15 cellular contexts compared by ENCODE assay signal in genomic region chr17:34654276-34654675, GRCh38.
DNase-seq lines count a peak whose midpoint lies in the region; ATAC-seq and TF ChIP-seq lines count a peak whose summit lies in the region.
"Had no signal": no experiment of that assay in that cellular context is flagged by ENCODE, and none has a peak within 500 bp of the region (broad histone marks: within the 10 kb centered on the region; RNA-seq: fewer than 3 reads in every experiment).

No MANE protein-coding gene starts in this region.

- H3K27me3 ChIP-seq in lower lobe of right lung (ENCODE audit: low read depth) = peaks cover 22% of the 10 kb centered on the region
- no peaks in the 10 kb centered on the region for H3K27me3 ChIP-seq in neuronal stem cell (ENCODE audit: control insufficient read depth in 3 of 3, insufficient read depth in 3 of 3, low read depth in 1 of 3, low read length in 3 of 3)
- H3K27me3 ChIP-seq in vagina = no peaks in the 10 kb centered on the region
- H3K27me3 ChIP-seq: BLaER1 had no signal

- no CpG with 5 or more reads among the region's 2 CpGs for WGBS in neuronal stem cell (ENCODE audit: extremely low coverage in 2 of 2, insufficient read length in 2 of 2, insufficient replicate concordance in 1 of 2), 2 donors

- no peak overlapping the region for H3K4ac ChIP-seq in neuronal stem cell (ENCODE audit: low read length)

- H4K91ac ChIP-seq in neuronal stem cell (ENCODE audit: low read depth, low read length, poor library complexity) = no peak overlapping the region

- H2BK12ac ChIP-seq in neuronal stem cell (ENCODE audit: low read length) = no peak overlapping the region

- H3K36me3 ChIP-seq in lower lobe of right lung (no peaks in the 10 kb centered on the region), neuronal stem cell (replicated peaks in 1 of 2; ENCODE audit: control insufficient read depth in 2 of 2, insufficient read depth in 2 of 2, low read length in 2 of 2) (no peaks in the 10 kb centered on the region), vagina (no peaks in the 10 kb centered on the region)
- H3K36me3 ChIP-seq: BLaER1 had no signal

- H3K23ac ChIP-seq in neuronal stem cell (ENCODE audit: low read depth, low read length, poor library complexity) = no peak overlapping the region

- no peak overlapping the region for H3K14ac ChIP-seq in neuronal stem cell (ENCODE audit: low read length)

- intact Hi-C loops in lower lobe of right lung (cut with DNase I) = no loop called here
- intact Hi-C loops in vagina (cut with DNase I) = no loop called here

- no peaks in the 10 kb centered on the region for H3K9me3 ChIP-seq in lower lobe of right lung
- H3K9me3 ChIP-seq in neuronal stem cell (replicated peaks in 1 of 2; ENCODE audit: control insufficient read depth in 2 of 2, insufficient read depth in 1 of 2, low read depth in 1 of 2, low read length in 2 of 2) = no peaks in the 10 kb centered on the region
- H3K9me3 ChIP-seq in vagina = no peaks in the 10 kb centered on the region
- H3K9me3 ChIP-seq: BLaER1, Caco-2 had no signal

- no peaks in the 10 kb centered on the region for H3K36me3 Mint-ChIP-seq in T-cell
- no peaks in the 10 kb centered on the region for H3K36me3 Mint-ChIP-seq in activated CD8-positive, alpha-beta T cell treated with anti-CD3 and anti-CD28 coated beads, Interleukin-2, amount 10 ng/mL, durations not matched to agents 7 days and 5 days (ENCODE audit: low read depth)
- H3K36me3 Mint-ChIP-seq: CD8-positive, alpha-beta memory T cell had no signal

- H3K27me3 Mint-ChIP-seq in T-cell = peaks cover 19 to 36% of the 10 kb centered on the region in 2 donors
- H3K27me3 Mint-ChIP-seq in activated CD8-positive, alpha-beta T cell treated with anti-CD3 and anti-CD28 coated beads, Interleukin-2, amount 10 ng/mL, durations not matched to agents 7 days and 5 days (ENCODE audit: low read depth) = peaks cover 11% of the 10 kb centered on the region

- H3K4me2 ChIP-seq in neuronal stem cell (ENCODE audit: insufficient read depth, low read length, poor library complexity, severe bottlenecking) = no peak overlapping the region
- H3K4me2 ChIP-seq: BLaER1, GM23338 had no signal

- POLR2A ChIA-PET in T-cell (lab: Charles Lee) = no interaction called here
- POLR2A ChIA-PET in activated CD8-positive, alpha-beta T cell treated with anti-CD3 and anti-CD28 coated beads, Interleukin-2, amount 10 ng/mL, durations not matched to agents 7 days and 5 days (lab: Charles Lee) = no interaction called here

- H3K18ac ChIP-seq in neuronal stem cell (ENCODE audit: low read length) = peak overlapping the region; percentile 46

- no peak overlapping the region for H2BK5ac ChIP-seq in neuronal stem cell (ENCODE audit: low read length)

- CTCF ChIA-PET in T-cell (lab: Charles Lee) = no interaction called here
- CTCF ChIA-PET in activated CD8-positive, alpha-beta T cell treated with anti-CD3 and anti-CD28 coated beads, Interleukin-2, amount 10 ng/mL, durations not matched to agents 7 days and 5 days (lab: Charles Lee) = interaction anchor here (1.2 kb wide), 1 partner anchor 16 kb away, joined by 4 read pairs; no protein-coding TSS in a partner anchor

- TF ChIP-seq POLR2A in vagina (IDR thresholded peaks at IDR 0.05) = no peak

- H3K4me3 ChIP-seq in lower lobe of right lung = no peak overlapping the region
- H3K4me3 ChIP-seq in neuronal stem cell (ENCODE audit: low read length in 2 of 2) = no peak overlapping the region
- H3K4me3 ChIP-seq in vagina = no peak overlapping the region
- H3K4me3 ChIP-seq: BLaER1, GM12878, GM23338 had no signal

- no peak overlapping the region for H2BK15ac ChIP-seq in neuronal stem cell (ENCODE audit: low read length)

- no peaks in the 10 kb centered on the region for H3K4me1 ChIP-seq in lower lobe of right lung
- H3K4me1 ChIP-seq in neuronal stem cell (ENCODE audit: control insufficient read depth in 2 of 2, insufficient read depth in 1 of 2, low read depth in 1 of 2, low read length in 2 of 2) = peaks cover 0 to 7% of the 10 kb centered on the region in 2 donors
- H3K4me1 ChIP-seq in vagina = no peaks in the 10 kb centered on the region
- H3K4me1 ChIP-seq: BLaER1 had no signal

- H2AFZ ChIP-seq in neuronal stem cell (ENCODE audit: low read length) = no peak overlapping the region
- H2AFZ ChIP-seq: GM23338 had no signal

- ATAC-seq in lower lobe of right lung (no peak), T-cell (replicated peaks in 1 of 4) (no peak)
- ATAC-seq in activated CD8-positive, alpha-beta T cell treated with anti-CD3 and anti-CD28 coated beads, Interleukin-2, amount 10 ng/mL, durations not matched to agents 7 days and 5 days = no peak
- ATAC-seq: GM12878, GM23338 had no signal

- H3K4me3 Mint-ChIP-seq in T-cell = no peak overlapping the region
- no peak overlapping the region for H3K4me3 Mint-ChIP-seq in activated CD8-positive, alpha-beta T cell treated with anti-CD3 and anti-CD28 coated beads, Interleukin-2, amount 10 ng/mL, durations not matched to agents 7 days and 5 days
- H3K4me3 Mint-ChIP-seq: CD8-positive, alpha-beta memory T cell; GM23338 had no signal

- H3K27ac Mint-ChIP-seq in T-cell = peak overlapping the region in 1 of 2 donors; percentile 6
- H3K27ac Mint-ChIP-seq in activated CD8-positive, alpha-beta T cell treated with anti-CD3 and anti-CD28 coated beads, Interleukin-2, amount 10 ng/mL, durations not matched to agents 7 days and 5 days = no peak overlapping the region
- H3K27ac Mint-ChIP-seq: CD8-positive, alpha-beta memory T cell; GM23338 had no signal

- H2AK5ac ChIP-seq in neuronal stem cell (ENCODE audit: low read depth, low read length) = no peak overlapping the region

- H3K79me1 ChIP-seq in neuronal stem cell (ENCODE audit: low read depth, low read length) = no peaks in the 10 kb centered on the region

- no peak overlapping the region for H2BK120ac ChIP-seq in neuronal stem cell (ENCODE audit: low read depth, low read length)

- H3K4me1 Mint-ChIP-seq in T-cell = no peaks in the 10 kb centered on the region
- H3K4me1 Mint-ChIP-seq in activated CD8-positive, alpha-beta T cell treated with anti-CD3 and anti-CD28 coated beads, Interleukin-2, amount 10 ng/mL, durations not matched to agents 7 days and 5 days (ENCODE audit: low read depth) = no peaks in the 10 kb centered on the region
- H3K4me1 Mint-ChIP-seq: CD8-positive, alpha-beta memory T cell had no signal

- DNase-seq in NOMO-1 treated with DMSO at 0.1 percent for 48 hours (lab: John Stamatoyannopoulos, UW; ENCODE audit: unreplicated experiment) (peak; percentile 6), NOMO-1 treated with dmso at 0.1 percent for 144 hours (lab: John Stamatoyannopoulos, UW; ENCODE audit: unreplicated experiment) (no peak), M059J (ENCODE audit: low read depth) (peak; percentile 3), lower lobe of right lung (peak; percentile 8), neuronal stem cell (ENCODE audit: low spot score) (no peak), vagina (ENCODE audit: extremely low spot score in 2 of 2) (no peak), T-cell (no peak)
- DNase-seq in activated CD8-positive, alpha-beta T cell treated with anti-CD3 and anti-CD28 coated beads, Interleukin-2, amount 10 ng/mL, durations not matched to agents 7 days and 5 days = no peak
- DNase-seq: 8988T; Caco-2; CD8-positive, alpha-beta memory T cell; H7 had no signal

- TF ChIP-seq CTCF in lower lobe of right lung (IDR thresholded peaks at IDR 0.05) (no peak), vagina (IDR thresholded peaks at IDR 0.05) (no peak)

- no peak overlapping the region for H4K8ac ChIP-seq in neuronal stem cell (ENCODE audit: low read depth, low read length)

- H3K9ac ChIP-seq in neuronal stem cell (ENCODE audit: low read depth, low read length, poor library complexity) = no peak overlapping the region
- H3K9ac ChIP-seq: BLaER1 had no signal

- no peaks in the 10 kb centered on the region for H3K9me3 Mint-ChIP-seq in T-cell
- no peaks in the 10 kb centered on the region for H3K9me3 Mint-ChIP-seq in activated CD8-positive, alpha-beta T cell treated with anti-CD3 and anti-CD28 coated beads, Interleukin-2, amount 10 ng/mL, durations not matched to agents 7 days and 5 days (ENCODE audit: insufficient read depth)
- H3K9me3 Mint-ChIP-seq: CD8-positive, alpha-beta memory T cell; GM23338 had no signal

- no peak overlapping the region for H3K27ac ChIP-seq in lower lobe of right lung
- no peak overlapping the region for H3K27ac ChIP-seq in neuronal stem cell (replicated peaks; ENCODE audit: low read length)
- no peak overlapping the region for H3K27ac ChIP-seq in vagina
- H3K27ac ChIP-seq: BLaER1 had no signal

Comparison
In these comparisons a context has a peak if more than half of its experiments do, and no peak if none do; other contexts are left out.
1. DNase-seq: peak in NOMO-1 treated with DMSO at 0.1 percent for 48 hours (single experiment), M059J (single experiment) and lower lobe of right lung (single experiment); none in NOMO-1 treated with dmso at 0.1 percent for 144 hours (single experiment), neuronal stem cell (single experiment), vagina (0 of 2), T-cell (0 of 34) and activated CD8-positive, alpha-beta T cell treated with anti-CD3 and anti-CD28 coated beads, Interleukin-2, amount 10 ng/mL, durations not matched to agents 7 days and 5 days (single experiment).